ENCODE assay signal across 1 cellular context in genomic region chr13:47999973-48000372, GRCh38.
TF ChIP-seq lines count a peak whose summit lies in the region.

No MANE protein-coding gene starts in this region.

TF ChIP-seq in IMR-90, 13 proteins besides CTCF, POLR2A, EP300 and RAD21 (continued from another document):
- TF ChIP-seq NFE2L2 (IDR thresholded peaks at IDR 0.05; ENCODE audit: low read depth, low read length) (no peak), MAZ (IDR thresholded peaks at IDR 0.05; ENCODE audit: borderline replicate concordance, low read depth, low read length) (no peak), FOS (IDR thresholded peaks at IDR 0.05; ENCODE audit: low read depth, low read length) (no peak), RFX5 (IDR thresholded peaks at IDR 0.05; ENCODE audit: low read depth, low read length) (no peak)
